ENCODE assay signal across 8 cellular contexts in the genomic region with DNA sequence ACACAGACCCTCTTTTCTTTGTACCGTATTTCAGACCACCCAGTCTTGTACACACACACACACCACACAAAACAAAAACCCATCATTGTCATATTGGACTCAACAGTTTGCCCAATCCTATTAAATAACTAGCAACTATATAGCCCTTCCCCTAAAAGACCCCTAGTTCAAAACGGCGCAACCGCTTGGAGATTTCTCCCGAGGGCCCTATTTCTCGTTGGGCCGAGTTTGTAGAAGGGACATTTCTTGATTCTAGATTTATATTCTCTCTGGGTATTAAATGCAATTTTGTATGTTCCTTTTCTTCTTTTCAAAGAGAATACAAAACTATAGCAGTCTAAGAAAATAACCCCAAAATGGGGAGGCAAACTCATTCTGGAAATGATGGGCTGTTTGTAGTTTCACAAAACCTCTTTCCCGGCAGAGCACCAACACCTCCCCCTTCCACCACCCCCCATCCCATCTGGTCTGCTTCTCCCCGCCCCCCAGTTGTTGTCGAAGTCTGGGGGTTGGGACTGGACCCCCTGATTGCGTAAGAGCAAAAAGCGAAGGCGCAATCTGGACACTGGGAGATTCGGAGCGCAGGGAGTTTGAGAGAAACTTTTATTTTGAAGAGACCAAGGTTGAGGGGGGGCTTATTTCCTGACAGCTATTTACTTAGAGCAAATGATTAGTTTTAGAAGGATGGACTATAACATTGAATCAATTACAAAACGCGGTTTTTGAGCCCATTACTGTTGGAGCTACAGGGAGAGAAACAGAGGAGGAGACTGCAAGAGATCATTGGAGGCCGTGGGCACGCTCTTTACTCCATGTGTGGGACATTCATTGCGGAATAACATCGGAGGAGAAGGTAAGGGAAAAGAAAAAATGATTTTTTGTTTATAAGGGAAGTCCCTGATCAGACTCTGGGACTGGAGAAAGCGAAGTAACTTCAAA. TPM values are rescaled to one million over a fixed set of nuclear protein-coding genes. Genes with fewer than 3 reads are reported as not detected.
DNase-seq lines count a peak whose midpoint lies in the region; ATAC-seq and TF ChIP-seq lines count a peak whose summit lies in the region.

Gene PDGFRA, plus strand, starts transcription at position 731 of the 939 bp plus-strand sequence. CDS start 29,476 bp downstream, outside the sequence.

- H3K36me3 ChIP-seq in BLaER1 (peaks cover 5% of the 10 kb centered on the region; the same call in 1 of the 2 replicates), neuronal stem cell (replicated peaks in 1 of 2; ENCODE audit: control insufficient read depth in 2 of 2, insufficient read depth in 2 of 2, low read length in 2 of 2) (no peaks in the 10 kb centered on the region), WERI-Rb-1 (no peaks in the 10 kb centered on the region)

- no CpG with 5 or more reads among the region's 22 CpGs for WGBS in neuronal stem cell (ENCODE audit: extremely low coverage in 2 of 2, insufficient read length in 2 of 2, insufficient replicate concordance in 1 of 2), 2 donors

- H3K9me3 ChIP-seq in BLaER1 = peaks cover 81% of the 10 kb centered on the region
- peaks cover 0 to 1% of the 10 kb centered on the region in 2 donors for H3K9me3 ChIP-seq in neuronal stem cell (replicated peaks in 1 of 2; ENCODE audit: control insufficient read depth in 2 of 2, insufficient read depth in 1 of 2, low read depth in 1 of 2, low read length in 2 of 2)
- peaks cover 11% of the 10 kb centered on the region for H3K9me3 ChIP-seq in WERI-Rb-1 (ENCODE audit: severe bottlenecking)

- H3K18ac ChIP-seq in neuronal stem cell (ENCODE audit: low read length) = peak within 1 kb of the TSS; percentile 84

- H4K8ac ChIP-seq in neuronal stem cell (ENCODE audit: low read depth, low read length) = no peak within 1 kb of the TSS

- H2AK5ac ChIP-seq in neuronal stem cell (ENCODE audit: low read depth, low read length) = peak within 1 kb of the TSS; percentile 22

- H3K4ac ChIP-seq in neuronal stem cell (ENCODE audit: low read length) = no peak within 1 kb of the TSS

- no peaks in the 10 kb centered on the region for H3K79me1 ChIP-seq in neuronal stem cell (ENCODE audit: low read depth, low read length)

- H2BK15ac ChIP-seq in neuronal stem cell (ENCODE audit: low read length) = no peak within 1 kb of the TSS

- no peak within 1 kb of the TSS for H3K14ac ChIP-seq in neuronal stem cell (ENCODE audit: low read length)

- H4K91ac ChIP-seq in neuronal stem cell (ENCODE audit: low read depth, low read length, poor library complexity) = no peak within 1 kb of the TSS

- DNase-seq in SK-N-DZ (ENCODE audit: low spot score) = peak; percentile 88
- peak; percentile 98 for DNase-seq in fibroblast of the aortic adventitia (ENCODE audit: low read depth)
- DNase-seq in neuronal stem cell (ENCODE audit: low spot score) = peak; percentile 23
- DNase-seq in GM19238 (ENCODE audit: insufficient read length, low spot score) = no peak
- DNase-seq in activated CD8-positive, alpha-beta memory T cell treated with anti-CD3 and anti-CD28 coated beads, Interleukin-2, amount 50 U/mL, for 48 hours = no peak
- DNase-seq in WERI-Rb-1 = no peak

- peak within 1 kb of the TSS; percentile 81 for H2AFZ ChIP-seq in neuronal stem cell (ENCODE audit: low read length)

- H3K9ac ChIP-seq in BLaER1 = no peak within 1 kb of the TSS
- H3K9ac ChIP-seq in neuronal stem cell (ENCODE audit: low read depth, low read length, poor library complexity) = no peak within 1 kb of the TSS

- H3K4me2 ChIP-seq in BLaER1 = no peak within 1 kb of the TSS
- peak within 1 kb of the TSS; percentile 97 for H3K4me2 ChIP-seq in neuronal stem cell (ENCODE audit: insufficient read depth, low read length, poor library complexity, severe bottlenecking)

- H3K4me1 ChIP-seq in BLaER1 (no peaks in the 10 kb centered on the region), neuronal stem cell (ENCODE audit: control insufficient read depth in 2 of 2, insufficient read depth in 1 of 2, low read depth in 1 of 2, low read length in 2 of 2) (peaks cover 4 to 16% of the 10 kb centered on the region in 2 donors)

- H2BK120ac ChIP-seq in neuronal stem cell (ENCODE audit: low read depth, low read length) = no peak within 1 kb of the TSS

- no peak within 1 kb of the TSS for H3K27ac ChIP-seq in BLaER1
- no peak within 1 kb of the TSS for H3K27ac ChIP-seq in neuronal stem cell (replicated peaks; ENCODE audit: low read length)
- no peak within 1 kb of the TSS for H3K27ac ChIP-seq in WERI-Rb-1

- ATAC-seq in GM21619 (IDR thresholded peaks at IDR 0.05; ENCODE audit: unreplicated experiment) = no peak

- no peaks in the 10 kb centered on the region; the same call in 1 of the 2 replicates for H4K20me1 ChIP-seq in BLaER1

- TF ChIP-seq CTCF in fibroblast of the aortic adventitia (IDR thresholded peaks at IDR 0.05; ENCODE audit: insufficient read depth, low read length) (no peak), WERI-Rb-1 (IDR thresholded peaks at IDR 0.05; ENCODE audit: low read depth, low read length) (no peak)

- H2BK12ac ChIP-seq in neuronal stem cell (ENCODE audit: low read length) = no peak within 1 kb of the TSS

- H3K4me3 ChIP-seq in BLaER1 = peak within 1 kb of the TSS; percentile 41; the same call in 1 of the 2 replicates
- peak within 1 kb of the TSS; percentile 96 for H3K4me3 ChIP-seq in fibroblast of the aortic adventitia (ENCODE audit: low read depth, low read length)
- no peak within 1 kb of the TSS for H3K4me3 ChIP-seq in neuronal stem cell (ENCODE audit: low read length in 2 of 2)
- no peak within 1 kb of the TSS for H3K4me3 ChIP-seq in WERI-Rb-1 (ENCODE audit: low read depth, low read length)

- no peak within 1 kb of the TSS for H3K23ac ChIP-seq in neuronal stem cell (ENCODE audit: low read depth, low read length, poor library complexity)

- H3K27me3 ChIP-seq in BLaER1 (peaks cover 100% of the 10 kb centered on the region), neuronal stem cell (ENCODE audit: control insufficient read depth in 3 of 3, insufficient read depth in 3 of 3, low read depth in 1 of 3, low read length in 3 of 3) (peaks cover 35 to 91% (median 80%) of the 10 kb centered on the region in 3 experiments), WERI-Rb-1 (ENCODE audit: insufficient read depth, low read depth, severe bottlenecking) (peaks cover 93% of the 10 kb centered on the region)

- H2BK5ac ChIP-seq in neuronal stem cell (ENCODE audit: low read length) = no peak within 1 kb of the TSS

RNA-seq across cellular contexts. Expression of gene PDGFRA, which starts in this region (rescaled TPM):
- polyA plus RNA-seq in SK-N-DZ (2014; cell fraction: cytosol; rRNA removed) = 9.1 and 11.6 TPM in 2 replicates
- polyA plus RNA-seq in SK-N-DZ (2014; cell fraction: nucleus; rRNA removed) = 13.5 and 17.6 TPM in 2 replicates
- 707 and 865 TPM in 2 replicates for total RNA-seq in fibroblast of the aortic adventitia (ENCODE audit: low replicate concordance)
- polyA plus RNA-seq in neuronal stem cell (2013, experiment 1 of 2) = 0.56 TPM
- 0.66 TPM for polyA plus RNA-seq in neuronal stem cell (2013, experiment 2 of 2)

Comparison
In these comparisons a context has a peak if more than half of its experiments do, and no peak if none do; other contexts are left out.
1. H3K4me3 ChIP-seq: peak in BLaER1 (single experiment) and fibroblast of the aortic adventitia (single experiment); none in neuronal stem cell (0 of 2) and WERI-Rb-1 (single experiment).
2. DNase-seq: peak in SK-N-DZ (single experiment), fibroblast of the aortic adventitia (single experiment) and neuronal stem cell (single experiment); none in GM19238 (single experiment), activated CD8-positive, alpha-beta memory T cell treated with anti-CD3 and anti-CD28 coated beads, Interleukin-2, amount 50 U/mL, for 48 hours (single experiment) and WERI-Rb-1 (single experiment).